ENCODE assay signal across 2 cellular contexts in genomic region chr5:29148581-29148980, GRCh38.
TF ChIP-seq lines count a peak whose summit lies in the region.

No MANE protein-coding gene starts in this region.

TF ChIP-seq in GM23338, 12 proteins besides CTCF, POLR2A, EP300 and RAD21:
- TF ChIP-seq EZH2 (IDR thresholded peaks at IDR 0.05; ENCODE audit: low read depth, unreplicated experiment) (no peak), STAT1 (IDR thresholded peaks at IDR 0.05; ENCODE audit: unreplicated experiment) (no peak), REST (IDR thresholded peaks at IDR 0.05; ENCODE audit: unreplicated experiment) (no peak), CREB1 (CRISPR knock-in tag; IDR thresholded peaks at IDR 0.05; ENCODE audit: low read depth) (no peak), ZNF114 (CRISPR knock-in tag; IDR thresholded peaks at IDR 0.05) (no peak), NANOG (IDR thresholded peaks at IDR 0.05; ENCODE audit: borderline replicate concordance) (no peak), ZNF331 (CRISPR knock-in tag; IDR thresholded peaks at IDR 0.05; ENCODE audit: low read depth) (no peak), EZH2phosphoT487 (IDR thresholded peaks at IDR 0.05; ENCODE audit: unreplicated experiment) (no peak)
- TF ChIP-seq, protein P1, sequence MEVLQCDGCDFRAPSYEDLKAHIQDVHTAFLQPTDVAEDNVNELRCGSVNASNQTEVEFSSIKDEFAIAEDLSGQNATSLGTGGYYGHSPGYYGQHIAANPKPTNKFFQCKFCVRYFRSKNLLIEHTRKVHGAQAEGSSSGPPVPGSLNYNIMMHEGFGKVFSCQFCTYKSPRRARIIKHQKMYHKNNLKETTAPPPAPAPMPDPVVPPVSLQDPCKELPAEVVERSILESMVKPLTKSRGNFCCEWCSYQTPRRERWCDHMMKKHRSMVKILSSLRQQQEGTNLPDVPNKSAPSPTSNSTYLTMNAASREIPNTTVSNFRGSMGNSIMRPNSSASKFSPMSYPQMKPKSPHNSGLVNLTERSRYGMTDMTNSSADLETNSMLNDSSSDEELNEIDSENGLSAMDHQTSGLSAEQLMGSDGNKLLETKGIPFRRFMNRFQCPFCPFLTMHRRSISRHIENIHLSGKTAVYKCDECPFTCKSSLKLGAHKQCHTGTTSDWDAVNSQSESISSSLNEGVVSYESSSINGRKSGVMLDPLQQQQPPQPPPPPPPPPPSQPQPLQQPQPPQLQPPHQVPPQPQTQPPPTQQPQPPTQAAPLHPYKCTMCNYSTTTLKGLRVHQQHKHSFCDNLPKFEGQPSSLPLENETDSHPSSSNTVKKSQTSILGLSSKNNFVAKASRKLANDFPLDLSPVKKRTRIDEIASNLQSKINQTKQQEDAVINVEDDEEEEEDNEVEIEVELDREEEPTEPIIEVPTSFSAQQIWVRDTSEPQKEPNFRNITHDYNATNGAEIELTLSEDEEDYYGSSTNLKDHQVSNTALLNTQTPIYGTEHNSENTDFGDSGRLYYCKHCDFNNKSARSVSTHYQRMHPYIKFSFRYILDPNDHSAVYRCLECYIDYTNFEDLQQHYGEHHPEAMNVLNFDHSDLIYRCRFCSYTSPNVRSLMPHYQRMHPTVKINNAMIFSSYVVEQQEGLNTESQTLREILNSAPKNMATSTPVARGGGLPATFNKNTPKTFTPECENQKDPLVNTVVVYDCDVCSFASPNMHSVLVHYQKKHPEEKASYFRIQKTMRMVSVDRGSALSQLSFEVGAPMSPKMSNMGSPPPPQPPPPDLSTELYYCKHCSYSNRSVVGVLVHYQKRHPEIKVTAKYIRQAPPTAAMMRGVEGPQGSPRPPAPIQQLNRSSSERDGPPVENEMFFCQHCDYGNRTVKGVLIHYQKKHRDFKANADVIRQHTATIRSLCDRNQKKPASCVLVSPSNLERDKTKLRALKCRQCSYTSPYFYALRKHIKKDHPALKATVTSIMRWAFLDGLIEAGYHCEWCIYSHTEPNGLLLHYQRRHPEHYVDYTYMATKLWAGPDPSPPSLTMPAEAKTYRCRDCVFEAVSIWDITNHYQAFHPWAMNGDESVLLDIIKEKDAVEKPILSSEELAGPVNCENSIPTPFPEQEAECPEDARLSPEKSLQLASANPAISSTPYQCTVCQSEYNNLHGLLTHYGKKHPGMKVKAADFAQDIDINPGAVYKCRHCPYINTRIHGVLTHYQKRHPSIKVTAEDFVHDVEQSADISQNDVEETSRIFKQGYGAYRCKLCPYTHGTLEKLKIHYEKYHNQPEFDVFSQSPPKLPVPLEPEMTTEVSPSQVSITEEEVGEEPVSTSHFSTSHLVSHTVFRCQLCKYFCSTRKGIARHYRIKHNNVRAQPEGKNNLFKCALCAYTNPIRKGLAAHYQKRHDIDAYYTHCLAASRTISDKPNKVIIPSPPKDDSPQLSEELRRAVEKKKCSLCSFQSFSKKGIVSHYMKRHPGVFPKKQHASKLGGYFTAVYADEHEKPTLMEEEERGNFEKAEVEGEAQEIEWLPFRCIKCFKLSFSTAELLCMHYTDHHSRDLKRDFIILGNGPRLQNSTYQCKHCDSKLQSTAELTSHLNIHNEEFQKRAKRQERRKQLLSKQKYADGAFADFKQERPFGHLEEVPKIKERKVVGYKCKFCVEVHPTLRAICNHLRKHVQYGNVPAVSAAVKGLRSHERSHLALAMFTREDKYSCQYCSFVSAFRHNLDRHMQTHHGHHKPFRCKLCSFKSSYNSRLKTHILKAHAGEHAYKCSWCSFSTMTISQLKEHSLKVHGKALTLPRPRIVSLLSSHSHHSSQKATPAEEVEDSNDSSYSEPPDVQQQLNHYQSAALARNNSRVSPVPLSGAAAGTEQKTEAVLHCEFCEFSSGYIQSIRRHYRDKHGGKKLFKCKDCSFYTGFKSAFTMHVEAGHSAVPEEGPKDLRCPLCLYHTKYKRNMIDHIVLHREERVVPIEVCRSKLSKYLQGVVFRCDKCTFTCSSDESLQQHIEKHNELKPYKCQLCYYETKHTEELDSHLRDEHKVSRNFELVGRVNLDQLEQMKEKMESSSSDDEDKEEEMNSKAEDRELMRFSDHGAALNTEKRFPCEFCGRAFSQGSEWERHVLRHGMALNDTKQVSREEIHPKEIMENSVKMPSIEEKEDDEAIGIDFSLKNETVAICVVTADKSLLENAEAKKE (CRISPR knock-in tag; IDR thresholded peaks at IDR 0.05), result no peak
- TF ChIP-seq, protein P2, sequence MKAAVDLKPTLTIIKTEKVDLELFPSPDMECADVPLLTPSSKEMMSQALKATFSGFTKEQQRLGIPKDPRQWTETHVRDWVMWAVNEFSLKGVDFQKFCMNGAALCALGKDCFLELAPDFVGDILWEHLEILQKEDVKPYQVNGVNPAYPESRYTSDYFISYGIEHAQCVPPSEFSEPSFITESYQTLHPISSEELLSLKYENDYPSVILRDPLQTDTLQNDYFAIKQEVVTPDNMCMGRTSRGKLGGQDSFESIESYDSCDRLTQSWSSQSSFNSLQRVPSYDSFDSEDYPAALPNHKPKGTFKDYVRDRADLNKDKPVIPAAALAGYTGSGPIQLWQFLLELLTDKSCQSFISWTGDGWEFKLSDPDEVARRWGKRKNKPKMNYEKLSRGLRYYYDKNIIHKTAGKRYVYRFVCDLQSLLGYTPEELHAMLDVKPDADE (IDR thresholded peaks at IDR 0.05), result no peak

TF ChIP-seq in WTC11, 78 proteins besides CTCF, POLR2A, EP300 and RAD21:
- TF ChIP-seq, protein P3, sequence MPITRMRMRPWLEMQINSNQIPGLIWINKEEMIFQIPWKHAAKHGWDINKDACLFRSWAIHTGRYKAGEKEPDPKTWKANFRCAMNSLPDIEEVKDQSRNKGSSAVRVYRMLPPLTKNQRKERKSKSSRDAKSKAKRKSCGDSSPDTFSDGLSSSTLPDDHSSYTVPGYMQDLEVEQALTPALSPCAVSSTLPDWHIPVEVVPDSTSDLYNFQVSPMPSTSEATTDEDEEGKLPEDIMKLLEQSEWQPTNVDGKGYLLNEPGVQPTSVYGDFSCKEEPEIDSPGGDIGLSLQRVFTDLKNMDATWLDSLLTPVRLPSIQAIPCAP (CRISPR knock-in tag; IDR thresholded peaks at IDR 0.05), result no peak
- no peak for TF ChIP-seq TP53 (CRISPR knock-in tag; IDR thresholded peaks at IDR 0.05)
- TF ChIP-seq CREM (CRISPR knock-in tag; IDR thresholded peaks at IDR 0.05), result no peak
- TF ChIP-seq SMAD3 (CRISPR knock-in tag; IDR thresholded peaks at IDR 0.05; ENCODE audit: borderline replicate concordance), result no peak
- no peak for TF ChIP-seq FOXP1 (CRISPR knock-in tag; IDR thresholded peaks at IDR 0.05; ENCODE audit: borderline replicate concordance)
- TF ChIP-seq ZNF281 (CRISPR knock-in tag; IDR thresholded peaks at IDR 0.05), result no peak
- no peak for TF ChIP-seq TEAD1 (CRISPR knock-in tag; IDR thresholded peaks at IDR 0.05)
- TF ChIP-seq NR2C2 (CRISPR knock-in tag; IDR thresholded peaks at IDR 0.05), result no peak
- no peak for TF ChIP-seq ESRRA (CRISPR knock-in tag; IDR thresholded peaks at IDR 0.05; ENCODE audit: borderline replicate concordance)
